In genomic region chr15:52261498-52262242, GRCh38 we compare ENCODE assay signal across 1 cellular context.
TF ChIP-seq lines count a peak whose summit lies in the region.

No MANE protein-coding gene starts in this region.

TF ChIP-seq in H1, 55 proteins besides CTCF, POLR2A, EP300 and RAD21 (continued from another document):
- TF ChIP-seq JUN (IDR thresholded peaks at IDR 0.05; ENCODE audit: low read depth, low read length) = no peak
- no peak for TF ChIP-seq FOSL1 (IDR thresholded peaks at IDR 0.05; ENCODE audit: insufficient read depth, low read depth, low read length)
- TF ChIP-seq NRF1 (IDR thresholded peaks at IDR 0.05; ENCODE audit: low read depth, low read length) = no peak
- no peak for TF ChIP-seq SUZ12 (IDR thresholded peaks at IDR 0.05; ENCODE audit: low read length)
- no peak for TF ChIP-seq GABPA (IDR thresholded peaks at IDR 0.05; ENCODE audit: borderline replicate concordance, insufficient read depth, low read length)
- no peak for TF ChIP-seq CBX8 (IDR thresholded peaks at IDR 0.05; ENCODE audit: borderline replicate concordance, low read depth, low read length)
- peak; percentile 12; the same call in 1 of the 2 replicates for TF ChIP-seq TBP (IDR thresholded peaks at IDR 0.05; ENCODE audit: low read depth, low read length)
- TF ChIP-seq POU5F1 (IDR thresholded peaks at IDR 0.05; ENCODE audit: low read depth, low read length) = no peak
- no peak for TF ChIP-seq SP4 (IDR thresholded peaks at IDR 0.05; ENCODE audit: low read length)
- TF ChIP-seq RBBP5 (IDR thresholded peaks at IDR 0.05; ENCODE audit: borderline replicate concordance, low read depth, low read length) = no peak
- no peak for TF ChIP-seq CTBP2 (IDR thresholded peaks at IDR 0.05; ENCODE audit: borderline replicate concordance, insufficient read depth, insufficient read length, low read length)
- no peak for TF ChIP-seq RFX5 (IDR thresholded peaks at IDR 0.05; ENCODE audit: borderline replicate concordance, low read depth, low read length)
- TF ChIP-seq RNF2 (IDR thresholded peaks at IDR 0.05; ENCODE audit: borderline replicate concordance, low read depth, low read length, missing control alignments, poor library complexity, severe bottlenecking) = no peak
- peak; percentile 80; the same call in 1 of the 2 replicates for TF ChIP-seq ATF2 (IDR thresholded peaks at IDR 0.05; ENCODE audit: low read length)
- 0 out of 2 replicates have a peak, but pooled peaks have one; percentile 21 for TF ChIP-seq TCF12 (IDR thresholded peaks at IDR 0.05; ENCODE audit: low read depth, low read length)
- TF ChIP-seq MAFK (IDR thresholded peaks at IDR 0.05; ENCODE audit: low read depth, low read length) = no peak
- peak; percentile 38; the same call in 1 of the 2 replicates for TF ChIP-seq CREB1 (IDR thresholded peaks at IDR 0.05)
- TF ChIP-seq TAF7 (optimal IDR thresholded peaks at IDR 0.05; ENCODE audit: borderline replicate concordance, low read depth, low read length) = no peak
- peak; percentile 39; the same call in 1 of the 2 replicates for TF ChIP-seq SP1 (IDR thresholded peaks at IDR 0.05; ENCODE audit: low read depth, low read length)
- no peak for TF ChIP-seq ATF3 (IDR thresholded peaks at IDR 0.05; ENCODE audit: insufficient read depth, low read depth, low read length)
- TF ChIP-seq SRF (IDR thresholded peaks at IDR 0.05; ENCODE audit: low read depth, low read length) = peak; percentile 99
- TF ChIP-seq CBX5 (IDR thresholded peaks at IDR 0.05; ENCODE audit: low read depth, low read length) = no peak
- TF ChIP-seq YY1 (IDR thresholded peaks at IDR 0.05; ENCODE audit: low read depth, low read length) = peak; percentile 73
- TF ChIP-seq USF2 (IDR thresholded peaks at IDR 0.05; ENCODE audit: low read length) = no peak
- TF ChIP-seq KDM1A (IDR thresholded peaks at IDR 0.05; ENCODE audit: borderline replicate concordance, low read length) = no peak
- TF ChIP-seq ASH2L (IDR thresholded peaks at IDR 0.05; ENCODE audit: low read length) = peak; percentile 75
- peak; percentile 41; the same call in 1 of the 2 replicates for TF ChIP-seq TAF1 (IDR thresholded peaks at IDR 0.05; ENCODE audit: low read depth, low read length)
- TF ChIP-seq BACH1 (IDR thresholded peaks at IDR 0.05; ENCODE audit: low read length) = no peak
- no peak for TF ChIP-seq E2F6 (IDR thresholded peaks at IDR 0.05)
- TF ChIP-seq SIRT6 (IDR thresholded peaks at IDR 0.05; ENCODE audit: low read length) = no peak
- no peak for TF ChIP-seq CEBPB (IDR thresholded peaks at IDR 0.05; ENCODE audit: low read depth, low read length)
- TF ChIP-seq KDM5A (IDR thresholded peaks at IDR 0.05; ENCODE audit: low read length) = no peak
- peak; percentile 46; the same call in 1 of the 2 replicates for TF ChIP-seq CHD2 (IDR thresholded peaks at IDR 0.05; ENCODE audit: low read length)
- TF ChIP-seq GTF2F1 (IDR thresholded peaks at IDR 0.05; ENCODE audit: borderline replicate concordance, low read depth, low read length) = no peak
- no peak for TF ChIP-seq BCL11A (IDR thresholded peaks at IDR 0.05; ENCODE audit: low read depth in 2 of 2, low read length in 2 of 2)
- no peak for TF ChIP-seq SAP30 (IDR thresholded peaks at IDR 0.05; ENCODE audit: insufficient read depth, insufficient replicate concordance, low read length)
- no peak for TF ChIP-seq BRCA1 (IDR thresholded peaks at IDR 0.05; ENCODE audit: low read depth, low read length)
- TF ChIP-seq HDAC2 (IDR thresholded peaks at IDR 0.05; ENCODE audit: borderline replicate concordance in 1 of 2, low read depth in 2 of 2, low read length in 2 of 2) = peak in 1 of 2 experiments; percentile 56; a peak in 2 of 4 replicates
- no peak for TF ChIP-seq EZH2 (IDR thresholded peaks at IDR 0.05; ENCODE audit: low read depth, low read length, severe bottlenecking)
- peak; percentile 12; the same call in 1 of the 2 replicates for TF ChIP-seq RXRA (IDR thresholded peaks at IDR 0.05; ENCODE audit: insufficient read depth, low read depth, low read length)
- no peak for TF ChIP-seq CHD1 (IDR thresholded peaks at IDR 0.05; ENCODE audit: low read depth, low read length)
- peak; percentile 27 for TF ChIP-seq NANOG (IDR thresholded peaks at IDR 0.05; ENCODE audit: insufficient read depth, low read depth, low read length, poor library complexity, severe bottlenecking)
- no peak for TF ChIP-seq KDM4A (IDR thresholded peaks at IDR 0.05; ENCODE audit: low read depth, low read length, severe bottlenecking)
- TF ChIP-seq ZNF274 (IDR thresholded peaks at IDR 0.05; ENCODE audit: borderline replicate concordance, extremely low read depth, low read length) = no peak
- no peak for TF ChIP-seq TEAD4 (IDR thresholded peaks at IDR 0.05; ENCODE audit: low read depth, low read length)
- TF ChIP-seq MAX (IDR thresholded peaks at IDR 0.05) = no peak; the same call in 1 of the 2 replicates
